20 cellular contexts compared by ENCODE assay signal in genomic region chr16:26019406-26019805, GRCh38.
"Had no signal": no experiment of that assay in that cellular context is flagged by ENCODE, and none has a peak within 500 bp of the region (broad histone marks: within the 10 kb centered on the region; RNA-seq: fewer than 3 reads in every experiment).

No MANE protein-coding gene starts in this region.

- H3K9me3 ChIP-seq: MG63 had no signal

- H3K36me3 ChIP-seq: MG63, Peyer's patch had no signal

- DNase-seq: activated CD4-positive, alpha-beta memory T cell treated with anti-CD3 and anti-CD28 coated beads for 36 hours; activated CD4-positive, alpha-beta T cell treated with anti-CD3 and anti-CD28 coated beads, Interleukin-2, amount 10 ng/mL, durations not matched to agents 24 days and 14 days; activated CD4-positive, CD25-positive, alpha-beta regulatory T cell treated with anti-CD3 and anti-CD28 coated beads, Interleukin-2, amount 50 U/mL, for 72 hours; activated CD8-positive, alpha-beta memory T cell treated with anti-CD3 and anti-CD28 coated beads for 24 hours; activated gamma-delta T cell; activated naive CD4-positive, alpha-beta T cell treated with anti-CD3 and anti-CD28 coated beads for 36 hours; activated T-cell treated with anti-CD3 and anti-CD28 coated beads, Interleukin-2, amount 50 U/mL, for 4 hours; amygdala; MG63; MV-4-11; NCI-H1694; NCI-H2029; NCI-H226; NCI-H524; Peyer's patch; Right ventricle myocardium superior; T-helper 17 cell; T-helper 9 cell had no signal

- H3K4me1 ChIP-seq: Peyer's patch had no signal

- H3K27me3 ChIP-seq: MG63, Peyer's patch had no signal

- H3K27ac ChIP-seq: coronary artery, Peyer's patch, RWPE1 had no signal

- H3K4me3 ChIP-seq: coronary artery, MG63, Peyer's patch had no signal
